Comparison of ENCODE assay signal across 17 cellular contexts in the genomic region with DNA sequence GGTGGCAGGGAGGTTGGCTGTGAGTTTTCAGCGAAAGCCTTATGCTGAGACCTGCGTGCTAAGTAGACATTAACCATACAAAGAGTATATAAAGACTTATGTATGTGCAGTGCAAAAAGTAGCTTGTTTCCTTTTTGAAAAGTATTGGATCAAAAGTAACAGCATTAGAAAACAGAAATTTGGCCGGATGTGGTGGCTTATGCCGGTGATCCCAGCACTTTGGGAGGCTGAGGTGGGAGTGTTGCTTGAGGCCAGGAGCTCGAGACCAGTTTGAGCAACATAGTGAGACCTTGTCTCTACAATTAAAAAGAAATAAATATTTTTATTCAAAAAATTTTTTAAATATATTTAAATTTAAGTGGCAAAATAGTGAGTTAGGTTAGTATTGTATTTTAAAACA.
"Had no signal": no experiment of that assay in that cellular context is flagged by ENCODE, and none has a peak within 500 bp of the region (broad histone marks: within the 10 kb centered on the region; RNA-seq: fewer than 3 reads in every experiment).

No MANE protein-coding gene starts in this region.

- H3K4me3 ChIP-seq: coronary artery, heart left ventricle, thyroid gland, uterus had no signal

- H3K9ac ChIP-seq: parathyroid adenoma had no signal

- H3K9me3 Mint-ChIP-seq: activated CD4-positive, alpha-beta T cell treated with anti-CD3 and anti-CD28 coated beads, Interleukin-2, amount 10 ng/mL, durations not matched to agents 7 days and 5 days; memory B cell; stimulated activated effector memory CD8-positive, alpha-beta T cell treated with anti-CD3 and anti-CD28 coated beads, Interleukin-12 subunit alpha, Interleukin-12 subunit beta, amount 100 ng/mL, for 72 hours; T-cell had no signal

- H3K27me3 Mint-ChIP-seq: activated CD4-positive, alpha-beta T cell treated with anti-CD3 and anti-CD28 coated beads, Interleukin-2, amount 10 ng/mL, durations not matched to agents 7 days and 5 days; memory B cell; T-cell had no signal

- DNase-seq: activated CD4-positive, alpha-beta T cell treated with anti-CD3 and anti-CD28 coated beads, Interleukin-2, amount 10 ng/mL, durations not matched to agents 7 days and 5 days; activated effector memory CD4-positive, alpha-beta T cell treated with Interleukin-2 at 50 U/mL for 16 hours; central memory CD4-positive, alpha-beta T cell; effector CD4-positive, alpha-beta T cell; foreskin melanocyte; heart left ventricle; small intestine; T-cell; T1000; thyroid gland; uterus had no signal

- H3K36me3 ChIP-seq: uterus had no signal

- H3K79me2 ChIP-seq: parathyroid adenoma had no signal

- FAIRE-seq: endothelial cell of umbilical vein, islet of Langerhans had no signal

- H3K9me3 ChIP-seq: heart left ventricle, thyroid gland, uterus had no signal

- H3K27ac Mint-ChIP-seq: activated CD4-positive, alpha-beta T cell treated with anti-CD3 and anti-CD28 coated beads, Interleukin-2, amount 10 ng/mL, durations not matched to agents 7 days and 5 days; memory B cell; T-cell had no signal

- H3K4me1 ChIP-seq: parathyroid adenoma, uterus had no signal

- H2AFZ ChIP-seq: parathyroid adenoma had no signal

- H3K4me3 Mint-ChIP-seq: memory B cell had no signal

- ATAC-seq: heart left ventricle; stimulated activated effector memory CD8-positive, alpha-beta T cell treated with anti-CD3 and anti-CD28 coated beads, Interleukin-12 subunit alpha, Interleukin-12 subunit beta, amount 100 ng/mL, for 72 hours; T-cell had no signal

- H3K27me3 ChIP-seq: heart left ventricle, thyroid gland, uterus had no signal

- H3K27ac ChIP-seq: coronary artery, heart left ventricle, parathyroid adenoma, thyroid gland, uterus had no signal
